In the genomic region with DNA sequence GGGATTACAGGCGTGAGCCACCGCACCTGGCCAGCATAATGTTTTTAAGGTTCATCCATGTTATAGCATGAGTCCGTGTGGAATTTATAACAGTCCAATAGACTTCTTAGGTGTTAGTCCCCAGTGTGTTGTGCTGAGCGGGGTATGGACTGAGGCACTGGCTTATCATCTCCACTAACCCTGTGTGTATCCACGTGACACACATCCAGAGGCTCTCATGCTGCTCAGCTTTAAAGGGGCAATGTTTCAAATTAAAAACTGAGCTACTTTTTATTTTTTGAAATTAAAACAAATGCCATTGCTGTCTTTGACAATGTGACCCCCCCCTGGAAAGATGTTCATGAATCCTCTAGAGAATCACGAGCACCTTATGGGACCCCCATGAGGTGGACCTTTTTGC, we compare ENCODE assay signal across 16 cellular contexts.
"Had no signal": no experiment of that assay in that cellular context is flagged by ENCODE, and none has a peak within 500 bp of the region (broad histone marks: within the 10 kb centered on the region; RNA-seq: fewer than 3 reads in every experiment).

No MANE protein-coding gene starts in this region.

- H3K27me3 Mint-ChIP-seq: stimulated activated naive CD8-positive, alpha-beta T cell treated with anti-CD3 and anti-CD28 coated beads, Interleukin-15, Interleukin-2, amounts not matched to agents 100 ng/mL and 50 ng/mL, for 24 hours had no signal

- H3K27ac ChIP-seq: gastrocnemius medialis, heart left ventricle, upper lobe of left lung had no signal

- DNase-seq: activated CD4-positive, CD25-positive, alpha-beta regulatory T cell treated with anti-CD3 and anti-CD28 coated beads, Interleukin-2, amount 50 U/mL, for 72 hours; activated naive CD8-positive, alpha-beta T cell treated with anti-CD3 and anti-CD28 coated beads, Interleukin-2, amount 10 ng/mL, durations not matched to agents 7 days and 5 days; effector memory CD4-positive, alpha-beta T cell; gastrocnemius medialis; heart left ventricle; immature natural killer cell; mesendoderm; right cardiac atrium; small intestine; T-helper 9 cell; upper lobe of left lung had no signal

- H3K27me3 ChIP-seq: gastrocnemius medialis, heart left ventricle, upper lobe of left lung had no signal

- FAIRE-seq: small intestine had no signal

- H3K9me3 ChIP-seq: gastrocnemius medialis, upper lobe of left lung had no signal

- ATAC-seq: gastrocnemius medialis, heart left ventricle, right cardiac atrium had no signal

- H3K36me3 ChIP-seq: gastrocnemius medialis, heart left ventricle, upper lobe of left lung had no signal

- H3K4me3 ChIP-seq: gastrocnemius medialis, heart left ventricle, upper lobe of left lung had no signal

- H3K4me1 Mint-ChIP-seq: activated naive CD8-positive, alpha-beta T cell treated with anti-CD3 and anti-CD28 coated beads, Interleukin-2, amount 10 ng/mL, durations not matched to agents 7 days and 5 days; immature natural killer cell had no signal

- H3K9me3 Mint-ChIP-seq: activated T-helper 1 cell treated with anti-CD3 and anti-CD28 coated beads, Interleukin-12 subunit alpha, Interleukin-12 subunit beta, Interleukin-2, Interleukin-4 antibody, amounts not matched to agents 30 ng/mL and 10 ng/mL and 1 ng/mL, durations not matched to agents 14 hours and 24 hours and 36 hours; dendritic cell treated with granulocyte-macrophage colony-stimulating factor and Interleukin-4, amounts not matched to agents 40 ng/mL and 50 ng/mL, for 4 days; immature natural killer cell; natural killer cell treated with Interleukin-12 subunit alpha and Interleukin-12 subunit beta and Interleukin-15 and Interleukin-18, amount 100 ng/mL, for 72 hours had no signal

- H3K27ac Mint-ChIP-seq: activated naive CD8-positive, alpha-beta T cell treated with anti-CD3 and anti-CD28 coated beads, Interleukin-2, amount 10 ng/mL, durations not matched to agents 7 days and 5 days; activated T-helper 1 cell treated with anti-CD3 and anti-CD28 coated beads, Interleukin-12 subunit alpha, Interleukin-12 subunit beta, Interleukin-2, Interleukin-4 antibody, amounts not matched to agents 30 ng/mL and 10 ng/mL and 1 ng/mL, durations not matched to agents 14 hours and 24 hours and 36 hours; dendritic cell treated with granulocyte-macrophage colony-stimulating factor and Interleukin-4, amounts not matched to agents 40 ng/mL and 50 ng/mL, for 4 days; immature natural killer cell; progenitor cell of endocrine pancreas; stimulated activated naive CD8-positive, alpha-beta T cell treated with anti-CD3 and anti-CD28 coated beads, Interleukin-15, Interleukin-2, amounts not matched to agents 100 ng/mL and 50 ng/mL, for 24 hours had no signal

- H3K4me1 ChIP-seq: gastrocnemius medialis, heart left ventricle, upper lobe of left lung had no signal

- H3K4me3 Mint-ChIP-seq: activated naive CD8-positive, alpha-beta T cell treated with anti-CD3 and anti-CD28 coated beads, Interleukin-2, amount 10 ng/mL, durations not matched to agents 7 days and 5 days; activated T-helper 1 cell treated with anti-CD3 and anti-CD28 coated beads, Interleukin-12 subunit alpha, Interleukin-12 subunit beta, Interleukin-2, Interleukin-4 antibody, amounts not matched to agents 30 ng/mL and 10 ng/mL and 1 ng/mL, durations not matched to agents 14 hours and 24 hours and 36 hours; dendritic cell treated with granulocyte-macrophage colony-stimulating factor and Interleukin-4, amounts not matched to agents 40 ng/mL and 50 ng/mL, for 4 days; immature natural killer cell; natural killer cell treated with Interleukin-12 subunit alpha and Interleukin-12 subunit beta and Interleukin-15 and Interleukin-18, amount 100 ng/mL, for 72 hours; stimulated activated naive CD8-positive, alpha-beta T cell treated with anti-CD3 and anti-CD28 coated beads, Interleukin-15, Interleukin-2, amounts not matched to agents 100 ng/mL and 50 ng/mL, for 24 hours had no signal
